In the genomic region with DNA sequence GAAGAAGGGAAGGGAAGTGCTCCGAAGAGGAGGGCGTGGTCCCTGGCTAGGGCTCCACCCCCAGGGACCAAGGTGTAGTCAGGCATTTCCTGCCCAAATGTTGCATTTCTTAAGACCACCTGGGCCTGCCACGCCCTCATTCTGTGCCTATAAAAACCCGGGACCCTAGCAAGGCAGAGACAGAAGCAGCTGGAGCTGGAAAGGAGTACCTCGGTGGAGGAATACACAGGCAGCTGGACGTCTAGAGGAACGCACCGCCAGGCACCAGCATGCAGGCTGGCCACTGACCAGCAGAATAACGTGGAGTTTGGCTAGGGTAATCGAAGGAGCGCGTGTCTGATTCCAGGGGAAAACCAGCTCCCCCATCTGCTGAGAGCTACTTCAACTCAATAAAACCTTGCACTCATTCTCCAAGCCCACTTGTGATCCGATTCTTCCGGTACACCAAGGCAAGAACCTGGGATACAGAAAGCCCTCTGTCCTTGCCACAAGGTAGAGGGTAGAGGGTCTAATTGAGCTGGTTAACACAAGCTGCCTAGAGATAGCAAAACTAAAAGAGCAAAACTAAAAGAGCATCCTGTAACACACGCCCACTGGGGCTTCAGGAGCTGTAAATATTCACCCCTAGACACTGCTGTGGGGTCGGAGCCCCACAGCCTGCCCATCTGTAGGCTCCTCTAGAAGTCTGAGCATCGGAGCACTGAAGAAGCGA, we compare ENCODE assay signal across 8 cellular contexts. TPM values are rescaled to one million over a fixed set of nuclear protein-coding genes. Genes with fewer than 3 reads are reported as not detected.
DNase-seq lines count a peak whose midpoint lies in the region; ATAC-seq and TF ChIP-seq lines count a peak whose summit lies in the region.

No MANE protein-coding gene starts in this region.

- peak; percentile 83 for ATAC-seq in left lobe of liver
- no peak for ATAC-seq in GM21786 (IDR thresholded peaks at IDR 0.05; ENCODE audit: unreplicated experiment)

- no peak for TF ChIP-seq CTCF in mammary epithelial cell (conservative IDR thresholded peaks at IDR 0.05 in 1 of 2, IDR thresholded peaks at IDR 0.05 in 1 of 2; ENCODE audit: extremely low read depth in 1 of 2, insufficient read depth in 1 of 2, low read depth in 1 of 2, low read length in 2 of 2)
- TF ChIP-seq CTCF in transverse colon (IDR thresholded peaks at IDR 0.05), result no peak
- TF ChIP-seq CTCF in foreskin fibroblast (IDR thresholded peaks at IDR 0.05; ENCODE audit: low read depth, low read length), result no peak

- peak overlapping the region; percentile 22 to 45 (median 33) for H3K4me3 ChIP-seq in mammary epithelial cell (replicated peaks in 1 of 3; ENCODE audit: insufficient read depth in 1 of 3, low read depth in 2 of 3, low read length in 3 of 3)
- peak overlapping the region; percentile 15 to 46 (median 28) for H3K4me3 ChIP-seq in transverse colon
- no peak overlapping the region for H3K4me3 ChIP-seq in foreskin fibroblast (ENCODE audit: low read depth in 1 of 2, low read length in 2 of 2)
- H3K4me3 ChIP-seq in effector memory CD4-positive, alpha-beta T cell (ENCODE audit: insufficient read depth, low read depth, low read length, poor library complexity, severe bottlenecking), result no peak overlapping the region

- intact Hi-C loops in mammary epithelial cell (cut with micrococcal nuclease), result no loop called here
- intact Hi-C loops in transverse colon (cut with DNase I; ENCODE audit: low total_unique reads), result no loop called here

- H3K4me1 ChIP-seq in mammary epithelial cell (ENCODE audit: insufficient read depth, low read length) (peaks cover 4% of the 10 kb centered on the region), transverse colon (peaks cover 0 to 8% (median 0%) of the 10 kb centered on the region in 4 donors)
- H3K4me1 ChIP-seq in effector memory CD4-positive, alpha-beta T cell (ENCODE audit: control insufficient read depth, insufficient read depth, low read length, poor library complexity, severe bottlenecking), result no peaks in the 10 kb centered on the region

- 35% methylated on average over 16 of the region's 18 CpGs for WGBS in mammary epithelial cell (ENCODE audit: low coverage, missing lambda C conversion rate)
- WGBS in transverse colon (ENCODE audit: low coverage in 1 of 2), 2 donors, result 49 to 56% methylated on average over 4 to 18 of the region's 18 CpGs

- CTCF ChIA-PET in mammary epithelial cell (lab: Charles Lee; ENCODE audit: low non-redundant PET), result no interaction called here

- no peaks in the 10 kb centered on the region for H3K79me2 ChIP-seq in mammary epithelial cell (ENCODE audit: insufficient read depth, low read length)

- H3K36me3 ChIP-seq in mammary epithelial cell (ENCODE audit: insufficient read depth, low read length) (no peaks in the 10 kb centered on the region), transverse colon (no peaks in the 10 kb centered on the region)
- no peaks in the 10 kb centered on the region for H3K36me3 ChIP-seq in effector memory CD4-positive, alpha-beta T cell (ENCODE audit: control insufficient read depth, insufficient read depth, low read length)

- H3K27ac ChIP-seq in mammary epithelial cell (ENCODE audit: insufficient read depth, low read depth, low read length) (no peak overlapping the region), transverse colon (no peak overlapping the region)
- no peak overlapping the region for H3K27ac ChIP-seq in effector memory CD4-positive, alpha-beta T cell (ENCODE audit: insufficient read depth, low read length, poor library complexity, severe bottlenecking)

- dilution Hi-C loops in mammary epithelial cell (cut with HindIII; ENCODE audit: low sequenced_read_pairs), result no loop called here

- in situ Hi-C loops in Caki2 (cut with HindIII; ENCODE audit: low pct_unique_long_range_greater_than_20kb, low sequenced_read_pairs), result no loop called here
- in situ Hi-C loops in mammary epithelial cell (cut with MboI; ENCODE audit: low sequenced_read_pairs in 2 of 2), result no loop called here
- in situ Hi-C loops in transverse colon (cut with MboI; ENCODE audit: low pct_ligation_motif_present in 1 of 4, low pct_unique_long_range_greater_than_20kb in 1 of 4, low sequenced_read_pairs in 3 of 4), result no loop called here

- peak overlapping the region; percentile 95 for H2AFZ ChIP-seq in mammary epithelial cell (ENCODE audit: low read depth, low read length)

- H4K20me1 ChIP-seq in mammary epithelial cell (ENCODE audit: insufficient read depth, low read length), result no peaks in the 10 kb centered on the region

- H3K9me3 ChIP-seq in mammary epithelial cell (replicated peaks; ENCODE audit: insufficient read depth, low read length), result no peaks in the 10 kb centered on the region
- no peaks in the 10 kb centered on the region for H3K9me3 ChIP-seq in transverse colon
- no peaks in the 10 kb centered on the region for H3K9me3 ChIP-seq in effector memory CD4-positive, alpha-beta T cell (ENCODE audit: control insufficient read depth, low read length)

- H3K9ac ChIP-seq in mammary epithelial cell (ENCODE audit: insufficient read depth, low read length), result no peak overlapping the region

- no peak for TF ChIP-seq EP300 in transverse colon (IDR thresholded peaks at IDR 0.05; ENCODE audit: low read depth)

- H3K27me3 ChIP-seq in mammary epithelial cell (ENCODE audit: insufficient read depth, low read length) (no peaks in the 10 kb centered on the region), transverse colon (no peaks in the 10 kb centered on the region)
- H3K27me3 ChIP-seq in effector memory CD4-positive, alpha-beta T cell (replicated peaks; ENCODE audit: control insufficient read depth, insufficient read depth, low read length, poor library complexity, severe bottlenecking), result no peaks in the 10 kb centered on the region

- TSS peak; percentile 92 for BruUV-seq in mammary epithelial cell (replicated peaks; lab: Mats Ljungman, UMichigan)

- DNase-seq in Caki2 (ENCODE audit: low read depth) (peak; percentile 57), NCI-H748 (lab: John Stamatoyannopoulos, UW; ENCODE audit: unreplicated experiment) (peak; percentile 78), mammary epithelial cell (peak; percentile 47), left lobe of liver (ENCODE audit: low spot score) (peak; percentile 68), transverse colon (peak; percentile 64), foreskin fibroblast (no peak)
- DNase-seq in effector memory CD4-positive, alpha-beta T cell, result no peak

- H3K4me2 ChIP-seq in mammary epithelial cell (ENCODE audit: insufficient read depth, low read depth, low read length), result peak overlapping the region; percentile 70

- no peak for TF ChIP-seq POLR2A in transverse colon (IDR thresholded peaks at IDR 0.05)

RNA-seq across cellular contexts. Expression of gene CFL2, which starts 21.0 kb away (rescaled TPM):
- total RNA-seq in Caki2 (2014; rRNA removed; shearing (Covaris generic); ENCODE audit: low replicate concordance), result 68.3 and 92.6 TPM in 2 replicates
- total RNA-seq in mammary epithelial cell (10 to 100 TPM; 30.1 to 34.5 TPM), left lobe of liver (67.4 TPM), transverse colon (100 to 1,000 TPM in 1 of 4 donors, 10 to 100 TPM in 3; 30.4 to 108 (median 44.9) TPM)
- 21.0 TPM for polyA plus RNA-seq in mammary epithelial cell
- polyA minus RNA-seq in mammary epithelial cell, result 82.1 TPM

Comparison
In these comparisons a context has a peak if more than half of its experiments do, and no peak if none do; other contexts are left out.
1. DNase-seq: peak in Caki2 (single experiment), NCI-H748 (single experiment), mammary epithelial cell (single experiment), left lobe of liver (single experiment) and transverse colon (single experiment); none in foreskin fibroblast (0 of 2) and effector memory CD4-positive, alpha-beta T cell (0 of 3).
2. H3K4me3 ChIP-seq: peak in mammary epithelial cell (3 of 3) and transverse colon (4 of 4); none in foreskin fibroblast (0 of 2) and effector memory CD4-positive, alpha-beta T cell (single experiment).